Comparison of ENCODE assay signal across 14 cellular contexts in the genomic region with DNA sequence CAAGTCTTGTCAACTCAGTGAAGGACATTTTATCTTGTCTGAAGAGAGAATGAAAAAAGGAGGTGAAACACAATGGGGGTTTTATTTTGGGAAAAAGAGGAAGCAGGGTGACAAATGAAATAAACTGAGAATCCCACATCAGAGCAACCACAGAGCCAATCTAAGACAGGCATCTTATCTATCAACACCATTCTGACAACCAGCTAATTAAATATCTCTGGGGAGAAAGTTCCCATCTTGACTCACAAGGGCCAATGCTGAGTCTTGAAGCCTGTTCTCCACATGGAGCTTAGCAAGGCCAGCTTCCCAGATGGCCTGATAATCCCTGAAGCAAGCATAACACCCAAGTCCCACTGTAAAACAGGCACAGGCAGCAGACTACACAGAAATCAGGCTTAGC. TPM values are rescaled to one million over a fixed set of nuclear protein-coding genes. Genes with fewer than 3 reads are reported as not detected.
DNase-seq lines count a peak whose midpoint lies in the region; ATAC-seq and TF ChIP-seq lines count a peak whose summit lies in the region.
"Had no signal": no experiment of that assay in that cellular context is flagged by ENCODE, and none has a peak within 500 bp of the region (broad histone marks: within the 10 kb centered on the region; RNA-seq: fewer than 3 reads in every experiment).

No MANE protein-coding gene starts in this region.

- no peaks in the 10 kb centered on the region for H3K9me3 ChIP-seq in CD8-positive, alpha-beta T cell (ENCODE audit: low read length)
- no peaks in the 10 kb centered on the region for H3K9me3 ChIP-seq in vagina
- H3K9me3 ChIP-seq: prostate gland had no signal

- H3K4me3 Mint-ChIP-seq in glutamatergic neuron (ENCODE audit: unreplicated experiment), result no peak overlapping the region
- H3K4me3 Mint-ChIP-seq in CD8-positive, alpha-beta T cell, result no peak overlapping the region
- H3K4me3 Mint-ChIP-seq: mesothelial cell of epicardium had no signal

- intact Hi-C loops in CD8-positive, alpha-beta T cell (cut with DNase I, micrococcal nuclease), result no loop called here
- intact Hi-C loops in vagina (cut with DNase I), result no loop called here

- CTCF ChIA-PET in CD8-positive, alpha-beta T cell (lab: Charles Lee), result no interaction called here

- peak; percentile 32 for ATAC-seq in HG02885 (IDR thresholded peaks at IDR 0.05; ENCODE audit: poor library complexity, unreplicated experiment)
- no peak for ATAC-seq in CD8-positive, alpha-beta T cell
- ATAC-seq in GM18511 (IDR thresholded peaks at IDR 0.05; ENCODE audit: unreplicated experiment), result no peak

- peak overlapping the region; percentile 49 for H3K27ac Mint-ChIP-seq in glutamatergic neuron (ENCODE audit: unreplicated experiment)
- no peak overlapping the region for H3K27ac Mint-ChIP-seq in CD8-positive, alpha-beta T cell
- H3K27ac Mint-ChIP-seq: mesothelial cell of epicardium had no signal

- H3K9me3 Mint-ChIP-seq in glutamatergic neuron (ENCODE audit: unreplicated experiment), result peaks cover 2% of the 10 kb centered on the region
- no peaks in the 10 kb centered on the region for H3K9me3 Mint-ChIP-seq in CD8-positive, alpha-beta T cell

- TF ChIP-seq CTCF in glutamatergic neuron (IDR thresholded peaks at IDR 0.05; ENCODE audit: partially characterized antibody, unreplicated experiment) (no peak), vagina (IDR thresholded peaks at IDR 0.05) (no peak)
- TF ChIP-seq CTCF in CD8-positive, alpha-beta T cell (IDR thresholded peaks at IDR 0.05), result no peak

- H3K4me1 Mint-ChIP-seq in glutamatergic neuron (ENCODE audit: low read depth, unreplicated experiment), result peaks cover 13% of the 10 kb centered on the region
- peaks cover 1% of the 10 kb centered on the region for H3K4me1 Mint-ChIP-seq in CD8-positive, alpha-beta T cell (ENCODE audit: low read depth)

- H3K4me1 ChIP-seq in CD8-positive, alpha-beta T cell (ENCODE audit: insufficient read depth, low read length), result no peaks in the 10 kb centered on the region
- peaks cover 33% of the 10 kb centered on the region for H3K4me1 ChIP-seq in vagina
- H3K4me1 ChIP-seq: prostate gland had no signal

- H3K27ac ChIP-seq in CD8-positive, alpha-beta T cell (ENCODE audit: low read depth, low read length), result no peak overlapping the region
- no peak overlapping the region for H3K27ac ChIP-seq in vagina
- H3K27ac ChIP-seq: prostate gland had no signal

- TF ChIP-seq POLR2A in vagina (IDR thresholded peaks at IDR 0.05), result no peak

- POLR2A ChIA-PET in CD8-positive, alpha-beta T cell (lab: Charles Lee), result no interaction called here

- DNase-seq in CMK (ENCODE audit: low read depth) (peak; percentile 3), RPMI7951 (ENCODE audit: low read depth) (peak; percentile 60), glutamatergic neuron (no peak), vagina (ENCODE audit: extremely low spot score in 2 of 2) (no peak), DMS79 (lab: John Stamatoyannopoulos, UW) (no peak)
- DNase-seq in CD8-positive, alpha-beta T cell, result no peak
- DNase-seq: activated CD4-positive, CD25-positive, alpha-beta regulatory T cell; HCEC 1CT; stimulated activated CD4-positive, alpha-beta T cell treated with anti-CD3 and anti-CD28 coated beads, Interleukin-2, amount 100 ng/mL, for 24 hours; stimulated activated naive CD4-positive, alpha-beta T cell had no signal

- H3K36me3 Mint-ChIP-seq in glutamatergic neuron (ENCODE audit: unreplicated experiment), result no peaks in the 10 kb centered on the region
- H3K36me3 Mint-ChIP-seq in CD8-positive, alpha-beta T cell, result no peaks in the 10 kb centered on the region

- peaks cover 4% of the 10 kb centered on the region for H3K27me3 Mint-ChIP-seq in glutamatergic neuron (ENCODE audit: unreplicated experiment)
- peaks cover 21% of the 10 kb centered on the region for H3K27me3 Mint-ChIP-seq in CD8-positive, alpha-beta T cell (ENCODE audit: low read depth)

- no peaks in the 10 kb centered on the region for H3K36me3 ChIP-seq in CD8-positive, alpha-beta T cell (ENCODE audit: insufficient read depth, low read length)
- H3K36me3 ChIP-seq in vagina, result no peaks in the 10 kb centered on the region
- H3K36me3 ChIP-seq: prostate gland had no signal

- no peak overlapping the region for H3K4me3 ChIP-seq in CD8-positive, alpha-beta T cell (ENCODE audit: low read depth, low read length)
- H3K4me3 ChIP-seq in vagina, result no peak overlapping the region
- H3K4me3 ChIP-seq: prostate gland had no signal

- H3K27me3 ChIP-seq in CD8-positive, alpha-beta T cell (ENCODE audit: insufficient read depth, low read length), result no peaks in the 10 kb centered on the region
- no peaks in the 10 kb centered on the region for H3K27me3 ChIP-seq in vagina

RNA-seq across cellular contexts. Expression of gene DPYSL3, which starts 30.4 kb away (rescaled TPM):
- 191 and 198 TPM in 2 replicates for total RNA-seq in RPMI7951 (2014; rRNA removed; shearing (Covaris generic))
- total RNA-seq in glutamatergic neuron (ENCODE audit: unreplicated experiment) (571 TPM), vagina (68.5 TPM)
- not detected for total RNA-seq in CD8-positive, alpha-beta T cell

Comparison
In these comparisons a context has a peak if more than half of its experiments do, and no peak if none do; other contexts are left out.
1. DNase-seq: peak in CMK (single experiment) and RPMI7951 (single experiment); none in glutamatergic neuron (single experiment), CD8-positive, alpha-beta T cell (0 of 7), vagina (0 of 2) and DMS79 (single experiment).
2. RNA of gene DPYSL3, which starts 30.4 kb away (total RNA-seq): 571 TPM in glutamatergic neuron (single experiment), 191 to 198 TPM in RPMI7951 and 68.5 TPM in vagina (single experiment); not detected in CD8-positive, alpha-beta T cell; every median in the first group is over 10 times any median in the second.